In the genomic region with DNA sequence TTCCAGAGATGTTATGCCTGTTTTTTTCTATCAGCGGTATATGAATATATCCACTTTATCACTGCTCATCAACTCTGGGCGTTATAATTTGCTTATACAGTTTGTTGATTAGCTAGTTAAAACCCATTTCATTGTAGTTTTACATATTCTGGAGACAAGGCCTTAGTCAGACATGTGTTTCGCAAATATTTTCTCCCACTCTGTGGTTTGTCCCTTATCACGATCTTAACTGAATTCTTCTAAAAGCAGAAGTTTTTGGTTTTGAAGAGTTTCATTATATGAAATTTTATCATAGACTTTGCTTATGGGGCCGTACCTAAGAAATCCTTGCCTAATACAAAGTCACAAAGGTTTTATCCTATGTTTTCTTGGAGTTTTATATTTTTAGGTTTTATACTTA, we compare ENCODE assay signal across 16 cellular contexts.
DNase-seq lines count a peak whose midpoint lies in the region; ATAC-seq and TF ChIP-seq lines count a peak whose summit lies in the region.
"Had no signal": no experiment of that assay in that cellular context is flagged by ENCODE, and none has a peak within 500 bp of the region (broad histone marks: within the 10 kb centered on the region; RNA-seq: fewer than 3 reads in every experiment).

No MANE protein-coding gene starts in this region.

- no peak overlapping the region for H3K27ac Mint-ChIP-seq in H9

- H2BK15ac ChIP-seq in H9 (ENCODE audit: low read depth, low read length): no peak overlapping the region

- H3K79me1 ChIP-seq in H9 (ENCODE audit: insufficient read depth, low read depth, low read length, poor library complexity, severe bottlenecking): no peaks in the 10 kb centered on the region

- no peaks in the 10 kb centered on the region for H3K27me3 Mint-ChIP-seq in H9 (ENCODE audit: low read depth)
- H3K27me3 Mint-ChIP-seq: activated naive CD4-positive, alpha-beta T cell treated with anti-CD3 and anti-CD28 coated beads, Interleukin-2, amount 50 U/mL, for 24 hours had no signal

- H2BK12ac ChIP-seq in H9 (ENCODE audit: insufficient read length, low read depth, low read length): no peak overlapping the region

- H3K79me2 ChIP-seq in parathyroid adenoma (no peaks in the 10 kb centered on the region), H9 (ENCODE audit: insufficient read depth, low read length) (no peaks in the 10 kb centered on the region)

- H3K4me3 ChIP-seq in parathyroid adenoma (ENCODE audit: low read depth, low read length): no peak overlapping the region
- H3K4me3 ChIP-seq: SK-N-MC, tibial nerve had no signal

- peaks cover under 1 to 1% of the 10 kb centered on the region in 2 experiments; a peak in 2 of 5 replicates for H3K9me3 Mint-ChIP-seq in H9
- H3K9me3 Mint-ChIP-seq: activated naive CD4-positive, alpha-beta T cell treated with anti-CD3 and anti-CD28 coated beads, Interleukin-2, amount 50 U/mL, for 24 hours had no signal

- H3K4me2 ChIP-seq in parathyroid adenoma (ENCODE audit: low read length) (no peak overlapping the region), H9 (ENCODE audit: insufficient read depth, insufficient read length, low read length) (no peak overlapping the region)
- H3K4me2 ChIP-seq: KMS-11 had no signal

- POLR2A ChIA-PET in RWPE1 (lab: Yijun Ruan, JAX; ENCODE audit: low non-redundant PET): no interaction called here

- H3K4me1 Mint-ChIP-seq in H9: peaks cover 0 to 4% of the 10 kb centered on the region in 2 experiments; a peak in 2 of 4 replicates

- DNase-seq in SKM-1 (lab: John Stamatoyannopoulos, UW; ENCODE audit: unreplicated experiment) (peak; percentile 80), RWPE1 (ENCODE audit: low spot score) (no peak), H9 (no peak), cortex of kidney (lab: John Stamatoyannopoulos, UW) (no peak)
- no peak for DNase-seq in activated CD4-positive, alpha-beta T cell treated with anti-CD3 and anti-CD28 coated beads, Interleukin-2, amount 50 U/mL, for 1 hour
- DNase-seq: activated CD4-positive, CD25-positive, alpha-beta regulatory T cell; activated CD8-positive, alpha-beta memory T cell treated with anti-CD3 and anti-CD28 coated beads, Interleukin-2, amount 50 U/mL, for 48 hours; NCI-H187; posterior cingulate gyrus had no signal

- CTCF ChIA-PET in RWPE1 (lab: Yijun Ruan, JAX): no interaction called here

- H2BK20ac ChIP-seq in H9 (ENCODE audit: low read depth, low read length, poor library complexity, severe bottlenecking): no peak overlapping the region

- H3K9me3 ChIP-seq in parathyroid adenoma (ENCODE audit: control insufficient read depth, low read length) (no peaks in the 10 kb centered on the region), H9 (ENCODE audit: control insufficient read depth, low read depth, low read length) (no peaks in the 10 kb centered on the region)
- H3K9me3 ChIP-seq: tibial nerve had no signal

- H3K27ac ChIP-seq in parathyroid adenoma (no peak overlapping the region), RWPE1 (no peak overlapping the region), H9 (ENCODE audit: insufficient read length, low read depth, low read length) (no peak overlapping the region)
- H3K27ac ChIP-seq: KMS-11, SK-N-MC, tibial nerve had no signal

- TF ChIP-seq CTCF in parathyroid adenoma (IDR thresholded peaks at IDR 0.05): no peak
- TF ChIP-seq CTCF in RWPE1 (conservative IDR thresholded peaks at IDR 0.05; ENCODE audit: low read depth): no peak
- TF ChIP-seq CTCF in H9 (conservative IDR thresholded peaks at IDR 0.05): no peak

- H3K4me1 ChIP-seq in parathyroid adenoma: no peaks in the 10 kb centered on the region
- H3K4me1 ChIP-seq in H9 (ENCODE audit: insufficient read depth, low read length): no peaks in the 10 kb centered on the region

- no peak overlapping the region for H3K56ac ChIP-seq in H9 (ENCODE audit: insufficient read length, low read depth, low read length)

- H3K18ac ChIP-seq in H9 (ENCODE audit: insufficient read length, low read depth, low read length): no peak overlapping the region

- no peak overlapping the region for H3K4ac ChIP-seq in H9 (ENCODE audit: low read depth, low read length)

- ATAC-seq in GM18511 (IDR thresholded peaks at IDR 0.05; ENCODE audit: unreplicated experiment): peak; percentile 65
- ATAC-seq in HG03565 (IDR thresholded peaks at IDR 0.05; ENCODE audit: unreplicated experiment): peak; percentile 76

- H2AK5ac ChIP-seq in H9 (ENCODE audit: insufficient read length, low read length): no peak overlapping the region

- H2AFZ ChIP-seq in parathyroid adenoma (peak overlapping the region; percentile 11), H9 (ENCODE audit: low read length) (no peak overlapping the region)

- H3K36me3 Mint-ChIP-seq in H9 (ENCODE audit: insufficient read depth in 1 of 3, low read depth in 3 of 3): peaks cover 2 to 4% (median 3%) of the 10 kb centered on the region in 3 experiments; a peak in 4 of 7 replicates

- H3K9ac ChIP-seq in parathyroid adenoma: no peak overlapping the region
- no peak overlapping the region for H3K9ac ChIP-seq in H9 (ENCODE audit: extremely low read depth, insufficient read length, low read length)
- H3K9ac ChIP-seq: KMS-11 had no signal

- no peak overlapping the region for H4K91ac ChIP-seq in H9 (ENCODE audit: insufficient read length, low read depth, low read length)

- H3K14ac ChIP-seq in H9 (ENCODE audit: insufficient read depth, low read length): no peak overlapping the region

- no peak overlapping the region for H4K5ac ChIP-seq in H9 (ENCODE audit: insufficient read length, low read depth, low read length)

- H3K4me3 Mint-ChIP-seq in H9: no peak overlapping the region
- H3K4me3 Mint-ChIP-seq: activated naive CD4-positive, alpha-beta T cell treated with anti-CD3 and anti-CD28 coated beads, Interleukin-2, amount 50 U/mL, for 24 hours had no signal

- H3K23ac ChIP-seq in H9 (ENCODE audit: insufficient read length, low read depth, low read length): no peak overlapping the region

- H4K20me1 ChIP-seq in H9 (ENCODE audit: control insufficient read depth, insufficient read depth, insufficient read length): no peaks in the 10 kb centered on the region

- no CpG with 5 or more reads among the region's 5 CpGs for WGBS in H9 (ENCODE audit: extremely low coverage, insufficient read length, low lambda C conversion rate)

- H4K8ac ChIP-seq in H9 (replicated peaks; ENCODE audit: insufficient read length, low read depth, low read length): no peak overlapping the region

- H3K23me2 ChIP-seq in H9 (ENCODE audit: insufficient read length, low read depth, low read length, poor library complexity, severe bottlenecking): no peaks in the 10 kb centered on the region

- H2BK120ac ChIP-seq in H9 (ENCODE audit: low read depth, low read length, poor library complexity, severe bottlenecking): no peak overlapping the region

- no peaks in the 10 kb centered on the region for H3K36me3 ChIP-seq in parathyroid adenoma (ENCODE audit: control insufficient read depth, insufficient read depth, low read length)
- H3K36me3 ChIP-seq: tibial nerve had no signal

- H3K27me3 ChIP-seq in parathyroid adenoma (ENCODE audit: control insufficient read depth, insufficient read depth, low read length): no peaks in the 10 kb centered on the region
- no peaks in the 10 kb centered on the region for H3K27me3 ChIP-seq in H9 (ENCODE audit: insufficient read depth, low read length)
- H3K27me3 ChIP-seq: tibial nerve had no signal

- H2BK5ac ChIP-seq in H9 (ENCODE audit: insufficient read length, low read length): no peak overlapping the region

- H3T11ph ChIP-seq in H9 (ENCODE audit: low read length): no peak overlapping the region
